4 cellular contexts compared by ENCODE assay signal in the genomic region with DNA sequence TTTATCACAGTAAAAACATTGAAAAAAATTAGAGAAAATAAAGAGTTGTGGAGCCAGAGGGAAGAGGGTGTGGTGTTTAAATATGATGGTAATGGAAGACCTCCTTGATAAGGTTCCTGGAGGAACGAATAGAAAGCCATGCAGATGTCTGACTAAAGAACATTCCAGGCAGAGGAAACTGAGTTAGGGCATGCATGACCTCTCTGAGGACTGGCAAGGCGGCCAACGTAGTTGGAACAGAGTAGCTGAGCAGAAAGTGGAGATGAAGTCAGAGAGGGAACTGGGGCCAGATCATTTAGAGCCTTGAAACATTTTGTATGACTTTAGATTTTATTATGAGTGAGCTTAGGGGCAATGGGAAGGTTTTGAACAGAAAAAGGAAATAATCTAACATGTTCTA.
"Had no signal": no experiment of that assay in that cellular context is flagged by ENCODE, and none has a peak within 500 bp of the region (broad histone marks: within the 10 kb centered on the region; RNA-seq: fewer than 3 reads in every experiment).

No MANE protein-coding gene starts in this region.

- DNase-seq: H9, HCEC 1CT, IMR-90 had no signal

- H3K4me3 ChIP-seq: GM23338 had no signal

- H2AFZ ChIP-seq: GM23338 had no signal

- H3K4me2 ChIP-seq: GM23338 had no signal

- ATAC-seq: GM23338 had no signal
